8 cellular contexts compared by ENCODE assay signal in the genomic region with DNA sequence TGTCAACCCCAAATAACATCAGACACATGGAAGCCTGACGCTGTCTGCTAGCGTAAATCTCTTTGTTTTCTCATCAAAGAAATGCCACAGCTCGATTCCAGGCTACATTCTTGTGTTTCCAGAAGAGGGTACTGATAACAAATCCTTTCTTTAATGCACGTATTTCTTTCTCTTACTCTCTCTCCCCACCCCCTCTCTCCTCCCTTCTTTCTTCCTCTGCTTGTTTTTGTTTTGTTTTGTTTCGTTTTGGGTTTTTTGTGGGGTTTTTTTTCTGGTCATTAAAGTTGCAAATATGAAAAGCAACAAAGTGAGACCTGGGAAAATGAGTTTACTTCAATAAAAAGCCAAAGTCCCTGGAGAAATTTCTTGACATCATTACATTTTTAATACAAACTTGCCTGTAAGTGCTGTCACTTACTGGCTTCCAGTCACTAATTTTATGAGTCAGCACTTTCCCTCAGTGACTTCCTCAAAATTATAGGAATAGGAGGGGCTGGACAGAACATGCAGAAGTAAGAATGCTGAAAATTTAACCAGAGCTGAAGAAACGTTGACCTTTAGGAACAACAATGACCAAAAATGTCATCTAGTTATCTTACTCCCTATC.
DNase-seq lines count a peak whose midpoint lies in the region; ATAC-seq and TF ChIP-seq lines count a peak whose summit lies in the region.

No MANE protein-coding gene starts in this region.

- DNase-seq in activated CD4-positive, alpha-beta T cell treated with anti-CD3 and anti-CD28 coated beads for 36 hours: peak; percentile 40
- DNase-seq in activated CD4-positive, alpha-beta T cell treated with anti-CD3 and anti-CD28 coated beads, Interleukin-2, amount 50 U/mL, for 1 hour: no peak
- DNase-seq in RWPE2 (ENCODE audit: low spot score) (no peak), myocyte (ENCODE audit: low read depth) (peak; percentile 77), UCSD-AML1 (lab: John Stamatoyannopoulos, UW; ENCODE audit: unreplicated experiment) (no peak)
- DNase-seq in effector memory CD4-positive, alpha-beta T cell: no peak
- no peak for DNase-seq in stimulated activated CD4-positive, alpha-beta T cell treated with anti-CD3 and anti-CD28 coated beads, Interleukin-4, amount 100 ng/mL, for 1 hour

- peak; percentile 60 for ATAC-seq in activated CD4-positive, alpha-beta T cell treated with anti-CD3 and anti-CD28 coated beads for 36 hours
- ATAC-seq in HG02642 (IDR thresholded peaks at IDR 0.05; ENCODE audit: poor library complexity, unreplicated experiment) (peak; percentile 60), RWPE2 (ENCODE audit: low read depth) (peak; percentile 58)

- peaks cover 27% of the 10 kb centered on the region for H3K4me1 ChIP-seq in RWPE2 (ENCODE audit: insufficient read depth, poor library complexity, severe bottlenecking)
- H3K4me1 ChIP-seq in effector memory CD4-positive, alpha-beta T cell (ENCODE audit: control insufficient read depth, insufficient read depth, low read length, poor library complexity, severe bottlenecking): peaks cover 8% of the 10 kb centered on the region

- H3K36me3 ChIP-seq in RWPE2 (ENCODE audit: low read depth): no peaks in the 10 kb centered on the region
- no peaks in the 10 kb centered on the region for H3K36me3 ChIP-seq in effector memory CD4-positive, alpha-beta T cell (ENCODE audit: control insufficient read depth, insufficient read depth, low read length)

- POLR2A ChIA-PET in activated CD4-positive, alpha-beta T cell treated with anti-CD3 and anti-CD28 coated beads for 36 hours (lab: Charles Lee): interaction anchor here (0.5 to 1.0 kb wide), 2 partner anchors 66 to 105 kb away, joined by 3 read pairs; no protein-coding TSS in a partner anchor

- peak overlapping the region; percentile 83 for H3K27ac Mint-ChIP-seq in activated CD4-positive, alpha-beta T cell treated with anti-CD3 and anti-CD28 coated beads for 36 hours

- no peak overlapping the region for H3K4me3 ChIP-seq in RWPE2 (ENCODE audit: severe bottlenecking)
- H3K4me3 ChIP-seq in effector memory CD4-positive, alpha-beta T cell (ENCODE audit: insufficient read depth, low read depth, low read length, poor library complexity, severe bottlenecking): peak overlapping the region; percentile 27

- H3K9me3 Mint-ChIP-seq in activated CD4-positive, alpha-beta T cell treated with anti-CD3 and anti-CD28 coated beads for 36 hours (ENCODE audit: low read depth): no peaks in the 10 kb centered on the region

- peak overlapping the region; percentile 33 for H3K27ac ChIP-seq in RWPE2 (ENCODE audit: poor library complexity, severe bottlenecking)
- no peak overlapping the region for H3K27ac ChIP-seq in effector memory CD4-positive, alpha-beta T cell (ENCODE audit: insufficient read depth, low read length, poor library complexity, severe bottlenecking)

- intact Hi-C loops in activated CD4-positive, alpha-beta T cell treated with anti-CD3 and anti-CD28 coated beads for 36 hours (cut with DNase I, micrococcal nuclease): loop anchor here (1.0 to 5.0 kb wide), 5 partner anchors 46 to 171 kb away; no protein-coding TSS in a partner anchor

- H3K27me3 ChIP-seq in RWPE2 (ENCODE audit: insufficient read depth, poor library complexity, severe bottlenecking): no peaks in the 10 kb centered on the region
- no peaks in the 10 kb centered on the region for H3K27me3 ChIP-seq in effector memory CD4-positive, alpha-beta T cell (replicated peaks; ENCODE audit: control insufficient read depth, insufficient read depth, low read length, poor library complexity, severe bottlenecking)

- H3K27me3 Mint-ChIP-seq in activated CD4-positive, alpha-beta T cell treated with anti-CD3 and anti-CD28 coated beads for 36 hours: no peaks in the 10 kb centered on the region

- peak; percentile 80 for TF ChIP-seq CTCF in RWPE2 (IDR thresholded peaks at IDR 0.05; ENCODE audit: poor library complexity, severe bottlenecking)

- H3K4me3 Mint-ChIP-seq in activated CD4-positive, alpha-beta T cell treated with anti-CD3 and anti-CD28 coated beads for 36 hours: peak overlapping the region; percentile 23

- H3K4me1 Mint-ChIP-seq in activated CD4-positive, alpha-beta T cell treated with anti-CD3 and anti-CD28 coated beads for 36 hours: peaks cover 49% of the 10 kb centered on the region

- no peaks in the 10 kb centered on the region for H3K9me3 ChIP-seq in RWPE2 (ENCODE audit: severe bottlenecking)
- H3K9me3 ChIP-seq in effector memory CD4-positive, alpha-beta T cell (ENCODE audit: control insufficient read depth, low read length): no peaks in the 10 kb centered on the region

- H3K36me3 Mint-ChIP-seq in activated CD4-positive, alpha-beta T cell treated with anti-CD3 and anti-CD28 coated beads for 36 hours (ENCODE audit: low read depth): no peaks in the 10 kb centered on the region

- CTCF ChIA-PET in activated CD4-positive, alpha-beta T cell treated with anti-CD3 and anti-CD28 coated beads for 36 hours (lab: Charles Lee): interaction anchor here (0.5 to 1.3 kb wide), 9 partner anchors 51 to 476 kb away, joined by 3 to 7 read pairs (median 3); no protein-coding TSS in a partner anchor

Comparison
In these comparisons a context has a peak if more than half of its experiments do, and no peak if none do; other contexts are left out.
1. DNase-seq: peak in activated CD4-positive, alpha-beta T cell treated with anti-CD3 and anti-CD28 coated beads for 36 hours (single experiment) and myocyte (single experiment); none in activated CD4-positive, alpha-beta T cell treated with anti-CD3 and anti-CD28 coated beads, Interleukin-2, amount 50 U/mL, for 1 hour (single experiment), RWPE2 (single experiment), effector memory CD4-positive, alpha-beta T cell (0 of 3), UCSD-AML1 (single experiment) and stimulated activated CD4-positive, alpha-beta T cell treated with anti-CD3 and anti-CD28 coated beads, Interleukin-4, amount 100 ng/mL, for 1 hour (single experiment).
2. Peak in every context shown above with its lines, with median percentiles within 50 percentile points of each other: ATAC-seq.